ENCODE assay signal across 20 cellular contexts in genomic region chr7:74106846-74107245, GRCh38. TPM values are rescaled to one million over a fixed set of nuclear protein-coding genes. Genes with fewer than 3 reads are reported as not detected.
A peak's percentile ranks its signal among the peaks of the same experiment; 100 is the strongest.
DNase-seq lines count a peak whose midpoint lies in the region; ATAC-seq and TF ChIP-seq lines count a peak whose summit lies in the region.
"Had no signal": no experiment of that assay in that cellular context is flagged by ENCODE, and none has a peak within 500 bp of the region (broad histone marks: within the 10 kb centered on the region; RNA-seq: fewer than 3 reads in every experiment).

No MANE protein-coding gene starts in this region.

- H3K27ac ChIP-seq in right cardiac atrium (ENCODE audit: low read length) = no peak overlapping the region
- H3K27ac ChIP-seq: GM23248, HL-60 had no signal

- H3K27ac Mint-ChIP-seq in nephron progenitor cell = peak overlapping the region; percentile 39
- H3K27ac Mint-ChIP-seq in stimulated activated effector memory CD8-positive, alpha-beta T cell treated with anti-CD3 and anti-CD28 coated beads, Interleukin-12 subunit alpha, Interleukin-12 subunit beta, amount 100 ng/mL, for 72 hours = peak overlapping the region; percentile 34
- no peak overlapping the region for H3K27ac Mint-ChIP-seq in activated naive CD4-positive, alpha-beta T cell treated with anti-CD3 and anti-CD28 coated beads, Interleukin-2, amount 10 ng/mL, durations not matched to agents 7 days and 5 days
- H3K27ac Mint-ChIP-seq: HFFc6 had no signal

- H3K4me3 ChIP-seq in right cardiac atrium (ENCODE audit: low read length) = no peak overlapping the region
- H3K4me3 ChIP-seq: GM23248 had no signal

- no peaks in the 10 kb centered on the region for H3K9me3 Mint-ChIP-seq in nephron progenitor cell
- H3K9me3 Mint-ChIP-seq in stimulated activated effector memory CD8-positive, alpha-beta T cell treated with anti-CD3 and anti-CD28 coated beads, Interleukin-12 subunit alpha, Interleukin-12 subunit beta, amount 100 ng/mL, for 72 hours = no peaks in the 10 kb centered on the region
- no peaks in the 10 kb centered on the region for H3K9me3 Mint-ChIP-seq in activated naive CD4-positive, alpha-beta T cell treated with anti-CD3 and anti-CD28 coated beads, Interleukin-2, amount 10 ng/mL, durations not matched to agents 7 days and 5 days
- H3K9me3 Mint-ChIP-seq: CD4-positive, CD25-positive, alpha-beta regulatory T cell; CD8-positive, alpha-beta memory T cell; HFFc6 had no signal

- intact Hi-C loops in right cardiac atrium (cut with DNase I) = no loop called here
- intact Hi-C loops in Right ventricle myocardium superior (cut with DNase I) = no loop called here

- DNase-seq in right cardiac atrium (no peak), Right ventricle myocardium superior (no peak), nephron progenitor cell (no peak), activated gamma-delta T cell (lab: John Stamatoyannopoulos, UW) (no peak)
- no peak for DNase-seq in stimulated activated effector memory CD8-positive, alpha-beta T cell treated with anti-CD3 and anti-CD28 coated beads, Interleukin-12 subunit alpha, Interleukin-12 subunit beta, amount 100 ng/mL, for 72 hours (ENCODE audit: low spot score in 2 of 2)
- DNase-seq in activated naive CD4-positive, alpha-beta T cell treated with anti-CD3 and anti-CD28 coated beads, Interleukin-2, amount 10 ng/mL, durations not matched to agents 7 days and 5 days = no peak
- no peak for DNase-seq in stimulated activated CD8-positive, alpha-beta memory T cell treated with anti-CD3 and anti-CD28 coated beads, Interleukin-4, amount 100 ng/mL, for 48 hours
- DNase-seq: ACHN; BE2C; C1 segment of cervical spinal cord; CD4-positive, CD25-positive, alpha-beta regulatory T cell; CD8-positive, alpha-beta memory T cell; COR-L47; DMS153; DMS79; GDM1; GM23248; HFFc6 had no signal

- WGBS in right cardiac atrium = 97% methylated on average over 18 of the region's 18 CpGs

- peaks cover 12% of the 10 kb centered on the region for H3K4me1 Mint-ChIP-seq in nephron progenitor cell
- no peaks in the 10 kb centered on the region for H3K4me1 Mint-ChIP-seq in stimulated activated effector memory CD8-positive, alpha-beta T cell treated with anti-CD3 and anti-CD28 coated beads, Interleukin-12 subunit alpha, Interleukin-12 subunit beta, amount 100 ng/mL, for 72 hours
- no peaks in the 10 kb centered on the region for H3K4me1 Mint-ChIP-seq in activated naive CD4-positive, alpha-beta T cell treated with anti-CD3 and anti-CD28 coated beads, Interleukin-2, amount 10 ng/mL, durations not matched to agents 7 days and 5 days
- H3K4me1 Mint-ChIP-seq: CD4-positive, CD25-positive, alpha-beta regulatory T cell; CD8-positive, alpha-beta memory T cell had no signal

- CTCF ChIA-PET in activated naive CD4-positive, alpha-beta T cell treated with anti-CD3 and anti-CD28 coated beads, Interleukin-2, amount 10 ng/mL, durations not matched to agents 7 days and 5 days (lab: Charles Lee) = no interaction called here

- H3K4me1 ChIP-seq in right cardiac atrium (ENCODE audit: control insufficient read depth, insufficient read depth, low read length) = no peaks in the 10 kb centered on the region
- H3K4me1 ChIP-seq: BE2C had no signal

- H3K27me3 Mint-ChIP-seq in nephron progenitor cell (ENCODE audit: low read depth, poor library complexity) = no peaks in the 10 kb centered on the region
- no peaks in the 10 kb centered on the region for H3K27me3 Mint-ChIP-seq in activated naive CD4-positive, alpha-beta T cell treated with anti-CD3 and anti-CD28 coated beads, Interleukin-2, amount 10 ng/mL, durations not matched to agents 7 days and 5 days
- H3K27me3 Mint-ChIP-seq: CD4-positive, CD25-positive, alpha-beta regulatory T cell; CD8-positive, alpha-beta memory T cell had no signal

- H3K27me3 ChIP-seq in right cardiac atrium (ENCODE audit: control insufficient read depth, insufficient read depth) = no peaks in the 10 kb centered on the region
- H3K27me3 ChIP-seq: BE2C had no signal

- no peaks in the 10 kb centered on the region for H3K9me3 ChIP-seq in right cardiac atrium (ENCODE audit: control insufficient read depth, low read length)
- H3K9me3 ChIP-seq: BE2C had no signal

- peaks cover 47% of the 10 kb centered on the region for H3K36me3 Mint-ChIP-seq in nephron progenitor cell (ENCODE audit: low read depth)
- H3K36me3 Mint-ChIP-seq in stimulated activated effector memory CD8-positive, alpha-beta T cell treated with anti-CD3 and anti-CD28 coated beads, Interleukin-12 subunit alpha, Interleukin-12 subunit beta, amount 100 ng/mL, for 72 hours = peaks cover 93% of the 10 kb centered on the region
- peaks cover 13% of the 10 kb centered on the region for H3K36me3 Mint-ChIP-seq in activated naive CD4-positive, alpha-beta T cell treated with anti-CD3 and anti-CD28 coated beads, Interleukin-2, amount 10 ng/mL, durations not matched to agents 7 days and 5 days

- no peak overlapping the region for H3K4me3 Mint-ChIP-seq in nephron progenitor cell
- H3K4me3 Mint-ChIP-seq in stimulated activated effector memory CD8-positive, alpha-beta T cell treated with anti-CD3 and anti-CD28 coated beads, Interleukin-12 subunit alpha, Interleukin-12 subunit beta, amount 100 ng/mL, for 72 hours = no peak overlapping the region
- no peak overlapping the region for H3K4me3 Mint-ChIP-seq in activated naive CD4-positive, alpha-beta T cell treated with anti-CD3 and anti-CD28 coated beads, Interleukin-2, amount 10 ng/mL, durations not matched to agents 7 days and 5 days
- H3K4me3 Mint-ChIP-seq: CD4-positive, CD25-positive, alpha-beta regulatory T cell; CD8-positive, alpha-beta memory T cell; HFFc6 had no signal

- ATAC-seq in right cardiac atrium (peak; percentile 27 to 35), Right ventricle myocardium superior (ENCODE audit: poor library complexity) (no peak)
- no peak for ATAC-seq in stimulated activated effector memory CD8-positive, alpha-beta T cell treated with anti-CD3 and anti-CD28 coated beads, Interleukin-12 subunit alpha, Interleukin-12 subunit beta, amount 100 ng/mL, for 72 hours
- ATAC-seq: HCT116 had no signal

- TF ChIP-seq CTCF in nephron progenitor cell (IDR thresholded peaks at IDR 0.05) = no peak

RNA-seq across cellular contexts. Expression of gene LIMK1, which starts 23.2 kb away (rescaled TPM):
- total RNA-seq in right cardiac atrium = 10 to 100 TPM; 10.4 to 13.5 (median 11.9) TPM
- polyA plus RNA-seq in right cardiac atrium = 7.6 TPM
- 8.6 TPM for total RNA-seq in Right ventricle myocardium superior

Comparison
In these comparisons a context has a peak if more than half of its experiments do, and no peak if none do; other contexts are left out.
1. ATAC-seq: peak in right cardiac atrium (2 of 2); none in Right ventricle myocardium superior (single experiment) and stimulated activated effector memory CD8-positive, alpha-beta T cell treated with anti-CD3 and anti-CD28 coated beads, Interleukin-12 subunit alpha, Interleukin-12 subunit beta, amount 100 ng/mL, for 72 hours (single experiment).